Comparison of ENCODE assay signal across 20 cellular contexts in genomic region chr7:116610210-116610609, GRCh38.
A peak's percentile ranks its signal among the peaks of the same experiment; 100 is the strongest.
DNase-seq lines count a peak whose midpoint lies in the region; ATAC-seq, FAIRE-seq and TF ChIP-seq lines count a peak whose summit lies in the region.
"Had no signal": no experiment of that assay in that cellular context is flagged by ENCODE, and none has a peak within 500 bp of the region (broad histone marks: within the 10 kb centered on the region; RNA-seq: fewer than 3 reads in every experiment).

No MANE protein-coding gene starts in this region.

- H3K9me3 ChIP-seq in K562 (replicated peaks; ENCODE audit: control insufficient read depth, insufficient read depth, low read depth, low read length) = no peaks in the 10 kb centered on the region
- no peaks in the 10 kb centered on the region for H3K9me3 ChIP-seq in naive thymus-derived CD4-positive, alpha-beta T cell (ENCODE audit: control insufficient read depth in 2 of 3, low read length in 3 of 3)
- H3K9me3 ChIP-seq: BLaER1, vagina had no signal

- H3K4me2 ChIP-seq in K562 (ENCODE audit: insufficient read depth, low read length) = no peak overlapping the region
- H3K4me2 ChIP-seq: BLaER1 had no signal

- H2AFZ ChIP-seq in K562 (ENCODE audit: low read depth, low read length) = no peak overlapping the region

- no peaks in the 10 kb centered on the region for H3K79me2 ChIP-seq in K562 (ENCODE audit: control insufficient read depth, insufficient read depth, low read length)

- CTCF ChIA-PET in K562 (lab: Yijun Ruan, JAX; ENCODE audit: low intra/inter-chr PET ratio) = interaction anchor here (0.8 kb wide), 1 partner anchor 398 kb away, joined by 3 read pairs; no protein-coding TSS in a partner anchor
- CTCF ChIA-PET in naive thymus-derived CD4-positive, alpha-beta T cell (lab: Charles Lee) = no interaction called here

- peak; percentile 32; the same call in 1 of the 2 replicates for TF ChIP-seq EP300 in K562 (IDR thresholded peaks at IDR 0.05; ENCODE audit: low read length)

- H4K20me1 ChIP-seq in K562 (replicated peaks; ENCODE audit: control insufficient read depth, insufficient read depth, low read length) = no peaks in the 10 kb centered on the region
- H4K20me1 ChIP-seq: BLaER1 had no signal

- no peak overlapping the region for H3K27ac Mint-ChIP-seq in naive thymus-derived CD4-positive, alpha-beta T cell
- H3K27ac Mint-ChIP-seq: naive B cell; stimulated activated naive B cell treated with anti-CD40 and anti-IgM and Interleukin-4, amounts not matched to agents 10 μg/mL and 1 μg/mL and 100 μg/mL, for 72 hours had no signal

- peaks cover 19 to 45% (median 30%) of the 10 kb centered on the region in 5 donors for H3K27me3 Mint-ChIP-seq in naive thymus-derived CD4-positive, alpha-beta T cell

- H3K4me3 Mint-ChIP-seq in naive thymus-derived CD4-positive, alpha-beta T cell = no peak overlapping the region
- H3K4me3 Mint-ChIP-seq: naive B cell; stimulated activated naive B cell treated with anti-CD40 and anti-IgM and Interleukin-4, amounts not matched to agents 10 μg/mL and 1 μg/mL and 100 μg/mL, for 72 hours had no signal

- TF ChIP-seq CTCF in K562 (IDR thresholded peaks at IDR 0.05 in 2 of 3, conservative IDR thresholded peaks at IDR 0.05 in 1 of 3; ENCODE audit: insufficient read depth in 2 of 3, low read depth in 1 of 3, low read length in 3 of 3) = no peak

- H3K9me3 Mint-ChIP-seq in naive thymus-derived CD4-positive, alpha-beta T cell = peaks cover 0 to 5% (median 0%) of the 10 kb centered on the region in 11 donors
- H3K9me3 Mint-ChIP-seq: stimulated activated naive B cell treated with anti-CD40 and anti-IgM and Interleukin-4, amounts not matched to agents 10 μg/mL and 1 μg/mL and 100 μg/mL, for 72 hours had no signal

- no peaks in the 10 kb centered on the region for H3K4me1 Mint-ChIP-seq in naive thymus-derived CD4-positive, alpha-beta T cell
- H3K4me1 Mint-ChIP-seq: naive B cell; stimulated activated naive B cell treated with anti-CD40 and anti-IgM and Interleukin-4, amounts not matched to agents 10 μg/mL and 1 μg/mL and 100 μg/mL, for 72 hours had no signal

- H3K27me3 ChIP-seq in K562 (ENCODE audit: control insufficient read depth in 2 of 2, insufficient read depth in 2 of 2, low read length in 2 of 2) = peaks cover 2 to 11% of the 10 kb centered on the region in 2 experiments; a peak in 2 of 5 replicates
- no peaks in the 10 kb centered on the region for H3K27me3 ChIP-seq in naive thymus-derived CD4-positive, alpha-beta T cell (ENCODE audit: control insufficient read depth in 2 of 2, insufficient read depth in 2 of 2, low read length in 2 of 2)
- H3K27me3 ChIP-seq: BLaER1, cardiac muscle cell, vagina had no signal

- DNase-seq in ELR (ENCODE audit: low read depth) (peak; percentile 73), NOMO-1 treated with dmso at 0.1 percent for 144 hours (lab: John Stamatoyannopoulos, UW; ENCODE audit: unreplicated experiment) (peak; percentile 34), K562 (ENCODE audit: extremely low read depth in 1 of 4, low spot score in 3 of 4) (peak in 1 of 4 experiments; percentile 9), GM19238 (ENCODE audit: insufficient read length, low spot score) (no peak)
- DNase-seq in naive thymus-derived CD4-positive, alpha-beta T cell = no peak
- DNase-seq: DND-41; left colon; naive B cell; NCI-H1092 treated with DMSO at 0.1 percent for 48 hours; NCI-H446; stimulated activated CD4-positive, alpha-beta T cell treated with anti-CD3 and anti-CD28 coated beads, Interleukin-4, amount 100 ng/mL, for 24 hours; stimulated activated naive B cell treated with anti-CD40 and anti-IgM and Interleukin-4, amounts not matched to agents 10 μg/mL and 1 μg/mL and 100 μg/mL, for 72 hours had no signal

- TF ChIP-seq POLR2A in K562 (conservative IDR thresholded peaks at IDR 0.05) = no peak

- in situ Hi-C loops in K562 (cut with MboI) = no loop called here

- intact Hi-C loops in K562 (cut with micrococcal nuclease) = no loop called here
- intact Hi-C loops in naive thymus-derived CD4-positive, alpha-beta T cell (cut with micrococcal nuclease) = no loop called here

- WGBS in K562 (ENCODE audit: insufficient coverage, low coverage, missing lambda C conversion rate) = 0% methylated on average over 2 of the region's 2 CpGs

- no peaks in the 10 kb centered on the region for H3K9me1 ChIP-seq in K562 (ENCODE audit: control insufficient read depth, insufficient read depth, low read length)

- BruUV-seq in K562 (replicated peaks; lab: Mats Ljungman, UMichigan) = no TSS peak

- no peak for TF ChIP-seq RAD21 in K562 (CRISPR knock-in tag; conservative IDR thresholded peaks at IDR 0.05 in 1 of 2, IDR thresholded peaks at IDR 0.05 in 1 of 2)

- H3K27ac ChIP-seq in K562 (ENCODE audit: extremely low read depth, low read depth, low read length) = no peak overlapping the region
- no peak overlapping the region for H3K27ac ChIP-seq in naive thymus-derived CD4-positive, alpha-beta T cell (ENCODE audit: low read depth, low read length)
- H3K27ac ChIP-seq: BLaER1, cardiac muscle cell, vagina, VCaP had no signal

- H3K9ac ChIP-seq in K562 (ENCODE audit: insufficient read depth in 1 of 2, low read depth in 2 of 2, low read length in 2 of 2) = no peak overlapping the region
- H3K9ac ChIP-seq: BLaER1 had no signal

- no peak overlapping the region for H3K4me3 ChIP-seq in K562
- H3K4me3 ChIP-seq in naive thymus-derived CD4-positive, alpha-beta T cell (ENCODE audit: low read length) = no peak overlapping the region
- H3K4me3 ChIP-seq: BLaER1, cardiac muscle cell, vagina had no signal

- peak; percentile 63 for FAIRE-seq in K562 (lab: Jason Lieb, UNC)
- FAIRE-seq: endometrium had no signal

- no peaks in the 10 kb centered on the region for H3K4me1 ChIP-seq in K562 (replicated peaks in 1 of 2; ENCODE audit: control insufficient read depth in 2 of 2, insufficient read depth in 2 of 2, low read length in 2 of 2)
- no peaks in the 10 kb centered on the region for H3K4me1 ChIP-seq in naive thymus-derived CD4-positive, alpha-beta T cell (ENCODE audit: control insufficient read depth in 2 of 2, insufficient read depth in 2 of 2, low read length in 2 of 2)
- H3K4me1 ChIP-seq: BLaER1, vagina had no signal

- ATAC-seq in K562 (no peak), HG02642 (IDR thresholded peaks at IDR 0.05; ENCODE audit: poor library complexity, unreplicated experiment) (no peak), GM21381 (IDR thresholded peaks at IDR 0.05; ENCODE audit: unreplicated experiment) (no peak), GM18867 (IDR thresholded peaks at IDR 0.05; ENCODE audit: unreplicated experiment) (no peak)
- peak; percentile 71 for ATAC-seq in naive thymus-derived CD4-positive, alpha-beta T cell
- ATAC-seq: left colon; stimulated activated naive B cell treated with anti-CD40 and anti-IgM and Interleukin-4, amounts not matched to agents 10 μg/mL and 1 μg/mL and 100 μg/mL, for 72 hours had no signal

- no peaks in the 10 kb centered on the region for H3K36me3 ChIP-seq in K562 (ENCODE audit: control insufficient read depth, insufficient read depth, low read length)
- H3K36me3 ChIP-seq in naive thymus-derived CD4-positive, alpha-beta T cell (ENCODE audit: control insufficient read depth in 2 of 3, insufficient read depth in 3 of 3, low read length in 3 of 3) = no peaks in the 10 kb centered on the region
- H3K36me3 ChIP-seq: BLaER1, cardiac muscle cell, vagina had no signal

- POLR2A ChIA-PET in K562 (lab: Yijun Ruan, JAX) = interaction anchor here (0.9 kb wide), 1 partner anchor 59 kb away, joined by 4 read pairs; no protein-coding TSS in a partner anchor
- POLR2A ChIA-PET in naive thymus-derived CD4-positive, alpha-beta T cell (lab: Charles Lee) = no interaction called here

- peaks cover 0 to 6% (median 0%) of the 10 kb centered on the region in 5 donors for H3K36me3 Mint-ChIP-seq in naive thymus-derived CD4-positive, alpha-beta T cell
- H3K36me3 Mint-ChIP-seq: naive B cell; stimulated activated naive B cell treated with anti-CD40 and anti-IgM and Interleukin-4, amounts not matched to agents 10 μg/mL and 1 μg/mL and 100 μg/mL, for 72 hours had no signal

TF ChIP-seq in K562, 482 proteins besides CTCF, POLR2A, EP300 and RAD21 (continues in another document):
- TF ChIP-seq ZNF274 (IDR thresholded peaks at IDR 0.05; ENCODE audit: borderline replicate concordance, low read depth, low read length) (no peak), JUNB (CRISPR knock-in tag; conservative IDR thresholded peaks at IDR 0.05) (0 out of 2 replicates have a peak, but pooled peaks have one; percentile 22), NELFE (IDR thresholded peaks at IDR 0.05; ENCODE audit: insufficient read depth, insufficient read length) (no peak), CBFA2T2 (conservative IDR thresholded peaks at IDR 0.05) (0 out of 2 replicates have a peak, but pooled peaks have one; percentile 31), MLLT1 (IDR thresholded peaks at IDR 0.05) (peak in 1 of 2 experiments; percentile 65; a peak in 1 of 4 replicates)
- TF ChIP-seq, protein P1, sequence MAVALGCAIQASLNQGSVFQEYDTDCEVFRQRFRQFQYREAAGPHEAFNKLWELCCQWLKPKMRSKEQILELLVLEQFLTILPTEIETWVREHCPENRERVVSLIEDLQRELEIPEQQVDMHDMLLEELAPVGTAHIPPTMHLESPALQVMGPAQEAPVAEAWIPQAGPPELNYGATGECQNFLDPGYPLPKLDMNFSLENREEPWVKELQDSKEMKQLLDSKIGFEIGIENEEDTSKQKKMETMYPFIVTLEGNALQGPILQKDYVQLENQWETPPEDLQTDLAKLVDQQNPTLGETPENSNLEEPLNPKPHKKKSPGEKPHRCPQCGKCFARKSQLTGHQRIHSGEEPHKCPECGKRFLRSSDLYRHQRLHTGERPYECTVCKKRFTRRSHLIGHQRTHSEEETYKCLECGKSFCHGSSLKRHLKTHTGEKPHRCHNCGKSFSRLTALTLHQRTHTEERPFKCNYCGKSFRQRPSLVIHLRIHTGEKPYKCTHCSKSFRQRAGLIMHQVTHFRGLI (CRISPR knock-in tag; IDR thresholded peaks at IDR 0.05) = no peak

Comparison
In these comparisons a context has a peak if more than half of its experiments do, and no peak if none do; other contexts are left out.
1. DNase-seq: peak in ELR (single experiment) and NOMO-1 treated with dmso at 0.1 percent for 144 hours (single experiment); none in naive thymus-derived CD4-positive, alpha-beta T cell (0 of 9) and GM19238 (single experiment).